9 cellular contexts compared by ENCODE assay signal in the genomic region with DNA sequence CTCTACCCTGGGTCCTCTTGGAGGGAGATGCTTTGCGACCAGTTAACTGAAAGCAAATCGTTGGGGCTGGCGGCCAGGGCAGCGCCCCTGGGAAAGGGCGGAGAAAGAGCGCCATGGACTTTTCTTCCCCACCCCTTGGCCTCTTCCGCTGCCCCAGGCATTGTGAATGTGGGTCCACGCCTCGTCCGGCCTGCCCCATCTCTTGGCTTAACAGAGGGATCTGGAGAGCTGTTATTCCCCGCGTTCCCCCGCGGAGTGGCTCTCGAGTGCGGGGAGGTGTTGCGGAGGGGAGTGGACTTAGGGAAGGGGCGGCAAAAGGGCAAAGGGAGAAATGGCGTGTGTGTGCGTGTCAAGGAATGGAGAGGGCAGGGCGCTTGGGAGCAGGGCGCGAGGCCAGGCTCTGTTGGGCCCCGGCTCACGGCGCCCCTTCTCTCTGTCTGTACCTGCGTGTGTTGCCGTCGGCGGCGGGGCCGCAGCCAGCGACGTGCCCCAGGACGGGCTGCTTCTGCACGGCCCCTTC. TPM values are rescaled to one million over a fixed set of nuclear protein-coding genes. Genes with fewer than 3 reads are reported as not detected.
DNase-seq lines count a peak whose midpoint lies in the region; ATAC-seq lines count a peak whose summit lies in the region.
"Had no signal": no experiment of that assay in that cellular context is flagged by ENCODE, and none has a peak within 500 bp of the region (broad histone marks: within the 10 kb centered on the region; RNA-seq: fewer than 3 reads in every experiment).

No MANE protein-coding gene starts in this region.

- in situ Hi-C loops in HAP-1 (cut with MboI; ENCODE audit: low sequenced_read_pairs): no loop called here

- no peak overlapping the region for H2AFZ ChIP-seq in trophoblast cell (ENCODE audit: insufficient read depth, low read length, poor library complexity)
- H2AFZ ChIP-seq: PC-9 had no signal

- no CpG with 5 or more reads among the region's 36 CpGs for WGBS in iPS DF 6.9 (ENCODE audit: insufficient coverage, insufficient read length)
- WGBS in trophoblast cell (ENCODE audit: extremely low coverage, insufficient coverage, insufficient read length): no CpG with 5 or more reads among the region's 36 CpGs

- no peak overlapping the region for H3K4ac ChIP-seq in trophoblast cell (ENCODE audit: low read depth, low read length)

- H3K79me2 ChIP-seq in trophoblast cell (ENCODE audit: control insufficient read depth, insufficient read depth, low read length, poor library complexity): no peaks in the 10 kb centered on the region

- H4K12ac ChIP-seq in trophoblast cell (ENCODE audit: low read depth, low read length): no peak overlapping the region

- no peak overlapping the region for H3K18ac ChIP-seq in trophoblast cell (ENCODE audit: low read length)

- no peak overlapping the region for H3K14ac ChIP-seq in trophoblast cell (ENCODE audit: low read length)

- H2BK5ac ChIP-seq in trophoblast cell (ENCODE audit: low read depth, low read length, poor library complexity): no peak overlapping the region

- peaks cover 85% of the 10 kb centered on the region for H3K27me3 ChIP-seq in iPS DF 6.9 (ENCODE audit: control insufficient read depth, insufficient read depth, low read length)
- peaks cover 90% of the 10 kb centered on the region for H3K27me3 ChIP-seq in trophoblast cell (ENCODE audit: insufficient read depth, low read length)
- peaks cover 98% of the 10 kb centered on the region for H3K27me3 ChIP-seq in HAP-1 (ENCODE audit: low read depth)

- no peak overlapping the region for H4K91ac ChIP-seq in trophoblast cell (ENCODE audit: low read depth, low read length)

- no peak overlapping the region for H2BK12ac ChIP-seq in trophoblast cell (ENCODE audit: low read length)

- peak overlapping the region; percentile 1; the same call in 1 of the 2 replicates for H3K4me3 ChIP-seq in iPS DF 6.9 (ENCODE audit: low read length)
- no peak overlapping the region for H3K4me3 ChIP-seq in trophoblast cell (ENCODE audit: low read depth, low read length)
- H3K4me3 ChIP-seq in HAP-1: no peak overlapping the region
- H3K4me3 ChIP-seq: PC-9 had no signal

- no peak overlapping the region for H4K8ac ChIP-seq in trophoblast cell (ENCODE audit: low read depth, low read length)

- no peak for ATAC-seq in HG02884 (IDR thresholded peaks at IDR 0.05; ENCODE audit: unreplicated experiment)

- no peak overlapping the region for H3K9ac ChIP-seq in trophoblast cell (ENCODE audit: low read length)

- H3K4me2 ChIP-seq in trophoblast cell (ENCODE audit: low read length): peak overlapping the region; percentile 15
- H3K4me2 ChIP-seq: PC-9 had no signal

- H3K9me3 ChIP-seq in iPS DF 6.9 (ENCODE audit: control insufficient read depth, insufficient read depth, low read length) (no peaks in the 10 kb centered on the region), trophoblast cell (ENCODE audit: insufficient read depth, low read depth, low read length) (peaks cover 3% of the 10 kb centered on the region), HAP-1 (no peaks in the 10 kb centered on the region)

- no peak overlapping the region for H3K23ac ChIP-seq in trophoblast cell (ENCODE audit: low read length)

- no peaks in the 10 kb centered on the region for H3K79me1 ChIP-seq in trophoblast cell (ENCODE audit: low read length)

- no peak overlapping the region for H2BK120ac ChIP-seq in trophoblast cell (ENCODE audit: insufficient read depth, low read length, poor library complexity)

- H3K36me3 ChIP-seq in iPS DF 6.9 (ENCODE audit: control insufficient read depth, insufficient read depth, low read length) (no peaks in the 10 kb centered on the region), trophoblast cell (ENCODE audit: control insufficient read depth in 1 of 2, insufficient read depth in 2 of 2, low read length in 2 of 2) (no peaks in the 10 kb centered on the region), HAP-1 (replicated peaks) (no peaks in the 10 kb centered on the region)

- peaks cover 5% of the 10 kb centered on the region; the same call in 1 of the 2 replicates for H3K4me1 ChIP-seq in iPS DF 6.9 (ENCODE audit: control insufficient read depth, insufficient read depth, low read length)
- peaks cover 14 to 16% of the 10 kb centered on the region in 2 experiments for H3K4me1 ChIP-seq in trophoblast cell (ENCODE audit: control insufficient read depth in 1 of 2, insufficient read depth in 2 of 2, low read length in 2 of 2)
- no peaks in the 10 kb centered on the region for H3K4me1 ChIP-seq in HAP-1

- DNase-seq in ELF-1 (ENCODE audit: low read depth, low spot score) (peak; percentile 27), HuH-7 (ENCODE audit: low spot score) (peak; percentile 10), iPS DF 6.9 (ENCODE audit: low read depth, low spot score) (no peak), trophoblast cell (no peak), HAP-1 (ENCODE audit: low spot score in 2 of 2) (no peak), SW 1271 (lab: John Stamatoyannopoulos, UW) (no peak)
- DNase-seq: PC-9 had no signal

- no peak overlapping the region for H2AK5ac ChIP-seq in trophoblast cell (ENCODE audit: low read length)

- H3K27ac ChIP-seq in iPS DF 6.9 (ENCODE audit: low read length) (no peak overlapping the region), trophoblast cell (ENCODE audit: low read depth, low read length) (no peak overlapping the region)
- H3K27ac ChIP-seq: PC-9 had no signal

RNA-seq across cellular contexts. Expression of a gene that starts 6.6 kb away (rescaled TPM):
- polyA plus RNA-seq in trophoblast cell (2013): 0.05 TPM in 1 of 2 replicates, not detected in the other
- polyA plus RNA-seq: endothelial cell of umbilical vein had no signal

RNA-seq across cellular contexts. Expression of a gene that starts 36.7 kb away (rescaled TPM):
- polyA plus RNA-seq in trophoblast cell (2013): 4.7 and 4.9 TPM in 2 replicates

Comparison
In these comparisons a context has a peak if more than half of its experiments do, and no peak if none do; other contexts are left out.
1. DNase-seq: peak in ELF-1 (single experiment) and HuH-7 (single experiment); none in iPS DF 6.9 (single experiment), trophoblast cell (0 of 2), HAP-1 (0 of 2) and SW 1271 (0 of 2).